11 cellular contexts compared by ENCODE assay signal in genomic region chr1:55707196-55707595, GRCh38.
DNase-seq lines count a peak whose midpoint lies in the region; ATAC-seq and TF ChIP-seq lines count a peak whose summit lies in the region.
"Had no signal": no experiment of that assay in that cellular context is flagged by ENCODE, and none has a peak within 500 bp of the region (broad histone marks: within the 10 kb centered on the region; RNA-seq: fewer than 3 reads in every experiment).

No MANE protein-coding gene starts in this region.

- H3K36me3 ChIP-seq in mucosa of descending colon (ENCODE audit: low read depth) = no peaks in the 10 kb centered on the region
- H3K36me3 ChIP-seq: BE2C had no signal

- peaks cover 11% of the 10 kb centered on the region for H3K27me3 Mint-ChIP-seq in nephron progenitor cell (ENCODE audit: low read depth, poor library complexity)

- no peaks in the 10 kb centered on the region for H3K4me1 ChIP-seq in mucosa of descending colon (ENCODE audit: low read depth)
- H3K4me1 ChIP-seq: A549, BE2C had no signal

- H3K9me3 Mint-ChIP-seq in nephron progenitor cell = peaks cover 21% of the 10 kb centered on the region
- H3K9me3 Mint-ChIP-seq: CD8-positive, alpha-beta T cell had no signal

- H3K4me3 Mint-ChIP-seq in nephron progenitor cell = no peak overlapping the region
- H3K4me3 Mint-ChIP-seq: CD8-positive, alpha-beta T cell had no signal

- H3K27ac Mint-ChIP-seq in nephron progenitor cell = peak overlapping the region; percentile 73
- H3K27ac Mint-ChIP-seq: CD8-positive, alpha-beta T cell had no signal

- no peaks in the 10 kb centered on the region for H3K9me3 ChIP-seq in mucosa of descending colon
- H3K9me3 ChIP-seq: A549, BE2C had no signal

- DNase-seq in NCI-H446 (lab: John Stamatoyannopoulos, UW) (peak; percentile 49 to 71), NCI-H82 (lab: John Stamatoyannopoulos, UW) (peak; percentile 98), nephron progenitor cell (no peak), mucosa of descending colon (no peak), CD1c-positive myeloid dendritic cell (ENCODE audit: extremely low spot score) (no peak), head of caudate nucleus (no peak)
- DNase-seq: BE2C; CD8-positive, alpha-beta T cell; COR-L47; HCEC 1CT had no signal

- peaks cover 5% of the 10 kb centered on the region for H3K36me3 Mint-ChIP-seq in nephron progenitor cell (ENCODE audit: low read depth)
- H3K36me3 Mint-ChIP-seq: CD8-positive, alpha-beta T cell had no signal

- H3K4me1 Mint-ChIP-seq in nephron progenitor cell = peaks cover 56% of the 10 kb centered on the region

- intact Hi-C loops in mucosa of descending colon (cut with DNase I, micrococcal nuclease) = no loop called here
- intact Hi-C loops in head of caudate nucleus (cut with DNase I) = no loop called here

- ATAC-seq in mucosa of descending colon = no peak
- ATAC-seq: A549; CD8-positive, alpha-beta T cell had no signal

- no peak for TF ChIP-seq CTCF in nephron progenitor cell (IDR thresholded peaks at IDR 0.05)
- no peak for TF ChIP-seq CTCF in mucosa of descending colon (IDR thresholded peaks at IDR 0.05)

- no peak overlapping the region for H3K4me3 ChIP-seq in mucosa of descending colon
- H3K4me3 ChIP-seq: A549 had no signal

Comparison
In these comparisons a context has a peak if more than half of its experiments do, and no peak if none do; other contexts are left out.
1. DNase-seq: peak in NCI-H446 (2 of 2) and NCI-H82 (single experiment); none in nephron progenitor cell (single experiment), mucosa of descending colon (0 of 3), CD1c-positive myeloid dendritic cell (single experiment) and head of caudate nucleus (0 of 42).